ENCODE assay signal across 14 cellular contexts in genomic region chr3:23710555-23710954, GRCh38.
A peak's percentile ranks its signal among the peaks of the same experiment; 100 is the strongest.
DNase-seq lines count a peak whose midpoint lies in the region; ATAC-seq, FAIRE-seq and TF ChIP-seq lines count a peak whose summit lies in the region.
"Had no signal": no experiment of that assay in that cellular context is flagged by ENCODE, and none has a peak within 500 bp of the region (broad histone marks: within the 10 kb centered on the region; RNA-seq: fewer than 3 reads in every experiment).

No MANE protein-coding gene starts in this region.

- H3K4me1 ChIP-seq in H1 (replicated peaks in 1 of 4; ENCODE audit: control insufficient read depth in 3 of 4, insufficient read depth in 4 of 4, low read length in 3 of 4) (peaks cover 7 to 17% (median 13%) of the 10 kb centered on the region in 4 experiments), stomach smooth muscle (ENCODE audit: control insufficient read depth, insufficient read depth, low read length) (peaks cover 15% of the 10 kb centered on the region)

- FAIRE-seq in H1 (lab: Jason Lieb, UNC), result peak; percentile 39

- H3K27me3 ChIP-seq in H1 (replicated peaks in 1 of 4; ENCODE audit: control insufficient read depth in 3 of 4, extremely low read depth in 1 of 4, insufficient read depth in 3 of 4, low read length in 3 of 4), result peaks cover 0 to 2% (median 0%) of the 10 kb centered on the region in 4 experiments; a peak in 1 of 7 replicates
- no peaks in the 10 kb centered on the region for H3K27me3 ChIP-seq in stomach smooth muscle (ENCODE audit: control insufficient read depth in 1 of 2, insufficient read depth in 2 of 2, low read length in 2 of 2)
- H3K27me3 ChIP-seq: neutrophil had no signal

- no peak for TF ChIP-seq RAD21 in H1 (IDR thresholded peaks at IDR 0.05 in 1 of 2, conservative IDR thresholded peaks at IDR 0.05 in 1 of 2; ENCODE audit: low read depth in 2 of 2, low read length in 2 of 2)

- no peak overlapping the region for H3K23ac ChIP-seq in H1 (ENCODE audit: insufficient read length)

- H2BK15ac ChIP-seq in H1 (ENCODE audit: low read length), result no peak overlapping the region

- peak; percentile 7 for DNase-seq in NCI-H146 treated with DMSO at 0.1 percent for 48 hours (lab: John Stamatoyannopoulos, UW; ENCODE audit: unreplicated experiment)
- no peak for DNase-seq in H1 (ENCODE audit: low read depth in 1 of 2, low spot score in 2 of 2)
- peak; percentile 41 for DNase-seq in iPS-NIHi11 (ENCODE audit: low spot score)
- no peak for DNase-seq in GM03348 (ENCODE audit: low spot score)
- no peak for DNase-seq in T-helper 9 cell
- DNase-seq in T-cell, result no peak
- DNase-seq: activated CD4-positive, CD25-positive, alpha-beta regulatory T cell; activated T-cell treated with anti-CD3 and anti-CD28 coated beads, Interleukin-2, amount 50 U/mL, for 48 hours; anterior cingulate cortex; NCI-H2227 treated with DMSO at 0.1 percent for 48 hours; SHP77 treated with DMSO at 0.1 percent for 48 hours; stimulated activated naive CD4-positive, alpha-beta T cell treated with Interleukin-2 at 50 U/mL for 16 hours had no signal

- H4K91ac ChIP-seq in H1 (replicated peaks; ENCODE audit: insufficient read length, low read length), result no peak overlapping the region

- WGBS in H1 (ENCODE audit: extremely low coverage in 1 of 2, insufficient coverage in 1 of 2, insufficient read length in 1 of 2, insufficient replicate concordance in 2 of 2, low coverage in 1 of 2, low lambda C conversion rate in 2 of 2, missing lambda C conversion rate in 1 of 2), 2 experiments, result 73% methylated on average over 9 of the region's 9 CpGs; no CpG with 5 or more reads in 1 of the 2 experiments

- no peak overlapping the region for H3K18ac ChIP-seq in H1 (ENCODE audit: extremely low read depth, low read length)

- peaks cover 0 to 4% of the 10 kb centered on the region in 2 donors for H3K27me3 Mint-ChIP-seq in T-cell

- no peak overlapping the region for H4K5ac ChIP-seq in H1 (ENCODE audit: insufficient read length, low read depth, low read length)

- no peak for TF ChIP-seq POLR2A in H1 (IDR thresholded peaks at IDR 0.05; ENCODE audit: control extremely low read depth in 1 of 2, low read depth in 2 of 2, low read length in 2 of 2)

- H3K9me3 Mint-ChIP-seq in T-cell, result no peaks in the 10 kb centered on the region

- H3K4me1 Mint-ChIP-seq in T-cell, result no peaks in the 10 kb centered on the region

- 0 out of 3 replicates have a peak, but pooled peaks of 1 of the 2 experiments have one; percentile 61 for TF ChIP-seq EP300 in H1 (IDR thresholded peaks at IDR 0.05; ENCODE audit: borderline replicate concordance in 1 of 2, low read depth in 2 of 2, low read length in 2 of 2)

- no peak overlapping the region for H3K4me3 Mint-ChIP-seq in T-cell

- H3K56ac ChIP-seq in H1 (replicated peaks; ENCODE audit: insufficient read length, low read depth, low read length), result no peak overlapping the region

- no peak overlapping the region; the same call in 1 of the 2 replicates for H2BK12ac ChIP-seq in H1 (ENCODE audit: low read depth, low read length)

- H2BK120ac ChIP-seq in H1 (replicated peaks; ENCODE audit: low read depth, low read length), result no peak overlapping the region

- CTCF ChIA-PET in H1 (lab: Charles Lee; ENCODE audit: partially characterized antibody) (interaction anchor here (0.7 to 4.6 kb wide), 6 partner anchors 8 to 178 kb away, joined by 3 to 13 read pairs (median 4); no protein-coding TSS in a partner anchor), T-cell (lab: Charles Lee) (interaction anchor here in 1 of 2 donors (0.6 kb wide), 1 partner anchor 154 kb away, joined by 5 read pairs; no protein-coding TSS in a partner anchor)

- H2BK20ac ChIP-seq in H1 (ENCODE audit: low read length), result no peak overlapping the region

- H3K4me2 ChIP-seq in H1 (ENCODE audit: insufficient read depth in 1 of 2, low read depth in 2 of 2, low read length in 2 of 2), result no peak overlapping the region

- no peak overlapping the region for H3K27ac Mint-ChIP-seq in T-cell

- H3K27ac ChIP-seq in H1 (ENCODE audit: low read depth, low read length), result 0 out of 2 replicates have a peak overlapping the region, but pooled peaks have one; percentile 6
- H3K27ac ChIP-seq in stomach smooth muscle (ENCODE audit: low read length), result no peak overlapping the region
- H3K27ac ChIP-seq: neutrophil had no signal

- no peaks in the 10 kb centered on the region for H3K79me2 ChIP-seq in H1 (ENCODE audit: control insufficient read depth in 1 of 2, insufficient read depth in 2 of 2, low read length in 2 of 2)

- no peaks in the 10 kb centered on the region for H4K20me1 ChIP-seq in H1 (replicated peaks in 1 of 2; ENCODE audit: control insufficient read depth in 1 of 2, insufficient read depth in 2 of 2, low read length in 2 of 2)

- H3K79me1 ChIP-seq in H1 (ENCODE audit: low read depth, low read length), result no peaks in the 10 kb centered on the region

- H3K4ac ChIP-seq in H1 (replicated peaks; ENCODE audit: insufficient read length, low read depth, low read length), result no peak overlapping the region

- no peak for TF ChIP-seq CTCF in H1 (IDR thresholded peaks at IDR 0.05; ENCODE audit: control extremely low read depth in 1 of 3, insufficient read depth in 1 of 3, low read depth in 1 of 3, low read length in 3 of 3)

- POLR2A ChIA-PET in H1 (lab: Charles Lee; ENCODE audit: partially characterized antibody) (interaction anchor here (0.7 to 1.3 kb wide), 2 partner anchors 100 to 272 kb away, joined by 3 read pairs; no protein-coding TSS in a partner anchor), T-cell (lab: Charles Lee) (interaction anchor here in 1 of 2 donors (0.5 kb wide), 1 partner anchor 525 kb away, joined by 6 read pairs; no protein-coding TSS in a partner anchor)

- no peak overlapping the region for H2AFZ ChIP-seq in H1 (ENCODE audit: low read length)

- H3K4me3 ChIP-seq in H1 (ENCODE audit: extremely low read depth in 1 of 4, insufficient read depth in 2 of 4, low read depth in 3 of 4, low read length in 4 of 4) (no peak overlapping the region), stomach smooth muscle (ENCODE audit: low read length in 2 of 2) (peak overlapping the region; percentile 22)

- H3K36me3 Mint-ChIP-seq in T-cell, result no peaks in the 10 kb centered on the region

- H2AK5ac ChIP-seq in H1 (ENCODE audit: low read depth, low read length), result no peak overlapping the region

- no peaks in the 10 kb centered on the region for H3K23me2 ChIP-seq in H1 (ENCODE audit: low read depth, low read length)

- H3K14ac ChIP-seq in H1 (ENCODE audit: insufficient read length), result no peak overlapping the region

- H3K36me3 ChIP-seq in H1 (ENCODE audit: control insufficient read depth in 2 of 4, insufficient read depth in 4 of 4, low read length in 3 of 4) (no peaks in the 10 kb centered on the region), stomach smooth muscle (ENCODE audit: control insufficient read depth in 2 of 2, insufficient read depth in 2 of 2, low read length in 2 of 2) (no peaks in the 10 kb centered on the region)
- H3K36me3 ChIP-seq: neutrophil had no signal

- no peaks in the 10 kb centered on the region for H3K9me3 ChIP-seq in H1 (ENCODE audit: insufficient read depth in 2 of 2, low read depth in 1 of 2, low read length in 1 of 2)
- H3K9me3 ChIP-seq in stomach smooth muscle (ENCODE audit: control insufficient read depth in 2 of 2, low read length in 2 of 2), result no peaks in the 10 kb centered on the region
- H3K9me3 ChIP-seq: neutrophil had no signal

- no peak overlapping the region for H4K8ac ChIP-seq in H1 (ENCODE audit: extremely low read depth, insufficient read depth, low read length)

- H2BK5ac ChIP-seq in H1 (ENCODE audit: low read depth, low read length), result no peak overlapping the region

- no peak overlapping the region for H3K9ac ChIP-seq in H1 (replicated peaks in 1 of 4; ENCODE audit: extremely low read depth in 1 of 4, low read depth in 3 of 4, low read length in 3 of 4)
- H3K9ac ChIP-seq in stomach smooth muscle (ENCODE audit: low read length in 2 of 2), result no peak overlapping the region

- ATAC-seq in T-cell (replicated peaks in 1 of 4), result no peak

TF ChIP-seq in H1, 55 proteins besides CTCF, POLR2A, EP300 and RAD21 (continues in another document):
- TF ChIP-seq SIX5 (IDR thresholded peaks at IDR 0.05; ENCODE audit: low read depth, low read length) (no peak), SIRT6 (IDR thresholded peaks at IDR 0.05; ENCODE audit: low read length) (no peak), ZNF274 (IDR thresholded peaks at IDR 0.05; ENCODE audit: borderline replicate concordance, extremely low read depth, low read length) (no peak), SP1 (IDR thresholded peaks at IDR 0.05; ENCODE audit: low read depth, low read length) (0 out of 2 replicates have a peak, but pooled peaks have one; percentile 19), TCF12 (IDR thresholded peaks at IDR 0.05; ENCODE audit: low read depth, low read length) (peak; percentile 90), RFX5 (IDR thresholded peaks at IDR 0.05; ENCODE audit: borderline replicate concordance, low read depth, low read length) (no peak), CHD1 (IDR thresholded peaks at IDR 0.05; ENCODE audit: low read depth, low read length) (no peak), SUZ12 (IDR thresholded peaks at IDR 0.05; ENCODE audit: low read length) (no peak), RNF2 (IDR thresholded peaks at IDR 0.05; ENCODE audit: borderline replicate concordance, low read depth, low read length, missing control alignments, poor library complexity, severe bottlenecking) (no peak), NANOG (IDR thresholded peaks at IDR 0.05; ENCODE audit: insufficient read depth, low read depth, low read length, poor library complexity, severe bottlenecking) (no peak), CEBPB (IDR thresholded peaks at IDR 0.05; ENCODE audit: low read depth, low read length) (0 out of 2 replicates have a peak, but pooled peaks have one; percentile 1), SP2 (IDR thresholded peaks at IDR 0.05; ENCODE audit: low read length) (no peak), JUND (IDR thresholded peaks at IDR 0.05; ENCODE audit: low read length) (no peak), ASH2L (IDR thresholded peaks at IDR 0.05; ENCODE audit: low read length) (no peak)
- TF ChIP-seq, protein P1, sequence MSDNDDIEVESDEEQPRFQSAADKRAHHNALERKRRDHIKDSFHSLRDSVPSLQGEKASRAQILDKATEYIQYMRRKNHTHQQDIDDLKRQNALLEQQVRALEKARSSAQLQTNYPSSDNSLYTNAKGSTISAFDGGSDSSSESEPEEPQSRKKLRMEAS (IDR thresholded peaks at IDR 0.05), result no peak
- TF ChIP-seq, protein P2, sequence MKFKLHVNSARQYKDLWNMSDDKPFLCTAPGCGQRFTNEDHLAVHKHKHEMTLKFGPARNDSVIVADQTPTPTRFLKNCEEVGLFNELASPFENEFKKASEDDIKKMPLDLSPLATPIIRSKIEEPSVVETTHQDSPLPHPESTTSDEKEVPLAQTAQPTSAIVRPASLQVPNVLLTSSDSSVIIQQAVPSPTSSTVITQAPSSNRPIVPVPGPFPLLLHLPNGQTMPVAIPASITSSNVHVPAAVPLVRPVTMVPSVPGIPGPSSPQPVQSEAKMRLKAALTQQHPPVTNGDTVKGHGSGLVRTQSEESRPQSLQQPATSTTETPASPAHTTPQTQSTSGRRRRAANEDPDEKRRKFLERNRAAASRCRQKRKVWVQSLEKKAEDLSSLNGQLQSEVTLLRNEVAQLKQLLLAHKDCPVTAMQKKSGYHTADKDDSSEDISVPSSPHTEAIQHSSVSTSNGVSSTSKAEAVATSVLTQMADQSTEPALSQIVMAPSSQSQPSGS (IDR thresholded peaks at IDR 0.05; ENCODE audit: low read length), result no peak

Comparison
In these comparisons a context has a peak if more than half of its experiments do, and no peak if none do; other contexts are left out.
1. DNase-seq: peak in NCI-H146 treated with DMSO at 0.1 percent for 48 hours (single experiment) and iPS-NIHi11 (single experiment); none in H1 (0 of 2), GM03348 (single experiment), T-helper 9 cell (single experiment) and T-cell (0 of 34).
2. H3K4me3 ChIP-seq: peak in stomach smooth muscle (2 of 2); none in H1 (0 of 4).